31 cellular contexts compared by ENCODE assay signal in genomic region chr12:131885543-131886057, GRCh38. TPM values are rescaled to one million over a fixed set of nuclear protein-coding genes. Genes with fewer than 3 reads are reported as not detected.
"Had no signal": no experiment of that assay in that cellular context is flagged by ENCODE, and none has a peak within 500 bp of the region (broad histone marks: within the 10 kb centered on the region; RNA-seq: fewer than 3 reads in every experiment).

No MANE protein-coding gene starts in this region.

- H3K4me1 ChIP-seq: adrenal gland, body of pancreas, breast epithelium had no signal

- H3K9me3 ChIP-seq: adrenal gland, body of pancreas had no signal

- DNase-seq: activated B cell treated with CpG ODN at 0.5 μM for 24 hours; activated CD4-positive, alpha-beta memory T cell treated with anti-CD3 and anti-CD28 coated beads for 36 hours; activated CD4-positive, alpha-beta T cell treated with anti-CD3 and anti-CD28 coated beads for 4 hours; activated CD4-positive, alpha-beta T cell treated with anti-CD3 and anti-CD28 coated beads, Interleukin-2, amount 10 ng/mL, durations not matched to agents 24 days and 14 days; activated CD4-positive, alpha-beta T cell treated with anti-CD3 and anti-CD28 coated beads, Interleukin-2, amount 50 U/mL, for 1 hour; activated CD4-positive, alpha-beta T cell treated with anti-CD3 and anti-CD28 coated beads, Interleukin-2, amount 50 U/mL, for 4 hours; activated CD4-positive, CD25-positive, alpha-beta regulatory T cell treated with anti-CD3 and anti-CD28 coated beads, Interleukin-2, amount 50 U/mL, for 72 hours; activated CD8-positive, alpha-beta memory T cell treated with anti-CD3 and anti-CD28 coated beads, Interleukin-2, amount 50 U/mL, for 4 hours; activated CD8-positive, alpha-beta T cell treated with anti-CD3 and anti-CD28 coated beads for 36 hours; activated effector memory CD4-positive, alpha-beta T cell treated with anti-CD3 and anti-CD28 coated beads, Interleukin-2, amount 50 U/mL, for 16 hours; activated gamma-delta T cell treated with Interleukin-2 at 50 U/mL for 16 hours; activated naive CD4-positive, alpha-beta T cell; activated naive CD4-positive, alpha-beta T cell treated with anti-CD3 and anti-CD28 coated beads for 36 hours; activated naive CD4-positive, alpha-beta T cell treated with anti-CD3 and anti-CD28 coated beads, Interleukin-2, amount 50 U/mL, for 16 hours; activated naive CD8-positive, alpha-beta T cell treated with anti-CD3 and anti-CD28 coated beads for 36 hours; activated T-cell treated with anti-CD3 and anti-CD28 coated beads for 4 hours; activated T-cell treated with anti-CD3 and anti-CD28 coated beads, Interleukin-2, amount 50 U/mL, for 1 hour; activated T-cell treated with anti-CD3 and anti-CD28 coated beads, Interleukin-2, amount 50 U/mL, for 4 hours; activated T-cell treated with anti-CD3 and anti-CD28 coated beads, Interleukin-2, amount 50 U/mL, for 72 hours; adrenal gland; amniotic stem cell; aorta; body of pancreas; central memory CD4-positive, alpha-beta T cell; T-helper 2 cell; T-helper 9 cell had no signal

- H3K27me3 ChIP-seq: adrenal gland, body of pancreas, brain microvascular endothelial cell, breast epithelium had no signal

- H3K27ac ChIP-seq: adrenal gland, body of pancreas, brain microvascular endothelial cell, breast epithelium, VCaP had no signal

- H3K4me3 ChIP-seq: adrenal gland, body of pancreas, breast epithelium had no signal

- H3K36me3 ChIP-seq: adrenal gland, brain microvascular endothelial cell, breast epithelium had no signal

- ATAC-seq: activated CD8-positive, alpha-beta T cell treated with anti-CD3 and anti-CD28 coated beads for 36 hours; activated naive CD4-positive, alpha-beta T cell treated with anti-CD3 and anti-CD28 coated beads, Interleukin-2, amount 50 U/mL, for 72 hours; activated T-cell treated with anti-CD3 and anti-CD28 coated beads, Interleukin-2, amount 50 U/mL, for 4 hours; activated T-cell treated with anti-CD3 and anti-CD28 coated beads, Interleukin-2, amount 50 U/mL, for 72 hours; activated T-helper 17 cell treated with anti-CD3 and anti-CD28 coated beads, Interleukin-2, amount 50 U/mL, for 72 hours; body of pancreas had no signal

RNA-seq across cellular contexts. Expression of gene MMP17, which starts 57.4 kb away (rescaled TPM):
- total RNA-seq: activated naive CD4-positive, alpha-beta T cell treated with anti-CD3 and anti-CD28 coated beads for 36 hours; activated naive CD4-positive, alpha-beta T cell treated with anti-CD3 and anti-CD28 coated beads, Interleukin-2, amount 50 U/mL, for 72 hours; activated T-cell treated with anti-CD3 and anti-CD28 coated beads, Interleukin-2, amount 50 U/mL, for 72 hours had no signal
